24 cellular contexts compared by ENCODE assay signal in genomic region chr13:25190256-25190655, GRCh38. TPM values are rescaled to one million over a fixed set of nuclear protein-coding genes. Genes with fewer than 3 reads are reported as not detected.
DNase-seq lines count a peak whose midpoint lies in the region; ATAC-seq and TF ChIP-seq lines count a peak whose summit lies in the region.
"Had no signal": no experiment of that assay in that cellular context is flagged by ENCODE, and none has a peak within 500 bp of the region (broad histone marks: within the 10 kb centered on the region; RNA-seq: fewer than 3 reads in every experiment).

No MANE protein-coding gene starts in this region.

- POLR2A ChIA-PET in Caco-2 (lab: Charles Lee) = no interaction called here

- no TSS peak for BruUV-seq in Caco-2 (replicated peaks; lab: Mats Ljungman, UMichigan)

- H3K4me1 Mint-ChIP-seq in Caco-2 (ENCODE audit: low read depth, unreplicated experiment) = no peaks in the 10 kb centered on the region
- H3K4me1 Mint-ChIP-seq: H9 had no signal

- H3K9me3 Mint-ChIP-seq in Caco-2 (ENCODE audit: unreplicated experiment) = no peaks in the 10 kb centered on the region
- H3K9me3 Mint-ChIP-seq: HFFc6 had no signal

- intact Hi-C loops in Caco-2 (cut with micrococcal nuclease; ENCODE audit: unreplicated experiment) = no loop called here

- CTCF ChIA-PET in Caco-2 (lab: Charles Lee) = no interaction called here

- H3K4me1 ChIP-seq in Caco-2 = no peaks in the 10 kb centered on the region
- H3K4me1 ChIP-seq in effector memory CD4-positive, alpha-beta T cell (ENCODE audit: control insufficient read depth, insufficient read depth, low read length, poor library complexity, severe bottlenecking) = no peaks in the 10 kb centered on the region

- DNase-seq in D341Med (ENCODE audit: low spot score) = peak; percentile 74
- DNase-seq in NCI-H82 (lab: John Stamatoyannopoulos, UW) = peak; percentile 99
- peak; percentile 18 for DNase-seq in midbrain (lab: John Stamatoyannopoulos, UW)
- DNase-seq in activated T-cell treated with anti-CD3 and anti-CD28 coated beads, Interleukin-2, amount 50 U/mL, for 48 hours = no peak
- DNase-seq in Caco-2 = no peak
- no peak for DNase-seq in effector memory CD4-positive, alpha-beta T cell
- DNase-seq: DMS 273 treated with DMSO at 0.1 percent for 48 hours, GM23248, H9, HFFc6, Kasumi-1, NCI-H1048, NCI-H1417 treated with DMSO at 0.1 percent for 48 hours, NCI-H1930, NCI-H226, NCI-H526 treated with DMSO at 0.1 percent for 48 hours, PC-9, RPMI8226, SHP77 treated with DMSO at 0.1 percent for 48 hours, SK-N-SH had no signal

- no peaks in the 10 kb centered on the region for H3K36me3 ChIP-seq in Caco-2 (ENCODE audit: control insufficient read depth, insufficient read depth, low read length)
- no peaks in the 10 kb centered on the region for H3K36me3 ChIP-seq in effector memory CD4-positive, alpha-beta T cell (ENCODE audit: control insufficient read depth, insufficient read depth, low read length)

- peak overlapping the region; percentile 99 for H3K27ac ChIP-seq in cingulate gyrus (ENCODE audit: low read depth, low read length)
- no peak overlapping the region for H3K27ac ChIP-seq in effector memory CD4-positive, alpha-beta T cell (ENCODE audit: insufficient read depth, low read length, poor library complexity, severe bottlenecking)
- H3K27ac ChIP-seq: GM23248, PC-9 had no signal

- peaks cover 18% of the 10 kb centered on the region for H3K27me3 Mint-ChIP-seq in Caco-2 (ENCODE audit: insufficient read depth, unreplicated experiment)

- H3K36me3 Mint-ChIP-seq in Caco-2 (ENCODE audit: insufficient read depth, unreplicated experiment) = no peaks in the 10 kb centered on the region

- H3K27me3 ChIP-seq in Caco-2 (replicated peaks; ENCODE audit: control insufficient read depth, insufficient read depth, low read length) = no peaks in the 10 kb centered on the region; the same call in 1 of the 2 replicates
- H3K27me3 ChIP-seq in effector memory CD4-positive, alpha-beta T cell (replicated peaks; ENCODE audit: control insufficient read depth, insufficient read depth, low read length, poor library complexity, severe bottlenecking) = peaks cover 9% of the 10 kb centered on the region

- H3K27ac Mint-ChIP-seq in Caco-2 (ENCODE audit: unreplicated experiment) = no peak overlapping the region
- H3K27ac Mint-ChIP-seq: H9, HFFc6 had no signal

- ATAC-seq in GM21515 (IDR thresholded peaks at IDR 0.05; ENCODE audit: unreplicated experiment) = no peak

- H3K4me3 ChIP-seq in Caco-2 (ENCODE audit: low read depth, low read length) = no peak overlapping the region
- no peak overlapping the region for H3K4me3 ChIP-seq in effector memory CD4-positive, alpha-beta T cell (ENCODE audit: insufficient read depth, low read depth, low read length, poor library complexity, severe bottlenecking)
- H3K4me3 ChIP-seq: GM23248, PC-9 had no signal

- no peaks in the 10 kb centered on the region for H3K9me3 ChIP-seq in Caco-2
- H3K9me3 ChIP-seq in effector memory CD4-positive, alpha-beta T cell (ENCODE audit: control insufficient read depth, low read length) = no peaks in the 10 kb centered on the region
- H3K9me3 ChIP-seq: SK-N-SH had no signal

- no peak for TF ChIP-seq CTCF in Caco-2 (IDR thresholded peaks at IDR 0.05; ENCODE audit: insufficient read depth in 1 of 2, low read depth in 1 of 2, low read length in 1 of 2, severe bottlenecking in 1 of 2, unreplicated experiment in 1 of 2)

- no peak overlapping the region for H3K4me3 Mint-ChIP-seq in Caco-2 (ENCODE audit: unreplicated experiment)
- H3K4me3 Mint-ChIP-seq: H9, HFFc6 had no signal

RNA-seq across cellular contexts. Expression of gene AMER2, which starts 18.2 kb away (rescaled TPM):
- not detected in 2 replicates for total RNA-seq in Caco-2 (2022)
- total RNA-seq: G401, GM23248, HFFc6, MCF 10A, PC-9 had no signal

Comparison
In these comparisons a context has a peak if more than half of its experiments do, and no peak if none do; other contexts are left out.
1. DNase-seq: peak in D341Med (single experiment), NCI-H82 (single experiment) and midbrain (single experiment); none in activated T-cell treated with anti-CD3 and anti-CD28 coated beads, Interleukin-2, amount 50 U/mL, for 48 hours (0 of 2), Caco-2 (0 of 2) and effector memory CD4-positive, alpha-beta T cell (0 of 3).